In genomic region chr14:101406921-101407320, GRCh38 we compare ENCODE assay signal across 19 cellular contexts.
"Had no signal": no experiment of that assay in that cellular context is flagged by ENCODE, and none has a peak within 500 bp of the region (broad histone marks: within the 10 kb centered on the region; RNA-seq: fewer than 3 reads in every experiment).

No MANE protein-coding gene starts in this region.

- H3K27ac ChIP-seq: coronary artery, foreskin keratinocyte, psoas muscle, thyroid gland had no signal

- H3K9me3 Mint-ChIP-seq: endodermal cell; stimulated activated effector memory CD8-positive, alpha-beta T cell treated with anti-CD3 and anti-CD28 coated beads, Interleukin-12 subunit alpha, Interleukin-12 subunit beta, amount 100 ng/mL, for 72 hours had no signal

- H3K27me3 ChIP-seq: foreskin keratinocyte, ovary, right lobe of liver, thyroid gland had no signal

- H3K27ac Mint-ChIP-seq: endodermal cell; naive thymus-derived CD4-positive, alpha-beta T cell; stimulated activated effector memory CD8-positive, alpha-beta T cell treated with anti-CD3 and anti-CD28 coated beads, Interleukin-12 subunit alpha, Interleukin-12 subunit beta, amount 100 ng/mL, for 72 hours had no signal

- H3K36me3 ChIP-seq: ovary, right lobe of liver, suprapubic skin, thyroid gland had no signal

- H3K4me3 Mint-ChIP-seq: endodermal cell; naive thymus-derived CD4-positive, alpha-beta T cell; stimulated activated effector memory CD8-positive, alpha-beta T cell treated with anti-CD3 and anti-CD28 coated beads, Interleukin-12 subunit alpha, Interleukin-12 subunit beta, amount 100 ng/mL, for 72 hours had no signal

- H3K9me3 ChIP-seq: ovary, psoas muscle, right lobe of liver, suprapubic skin, thyroid gland had no signal

- H3K4me1 ChIP-seq: foreskin keratinocyte, psoas muscle, thyroid gland had no signal

- H3K4me3 ChIP-seq: coronary artery, ovary, psoas muscle, right lobe of liver, suprapubic skin, thyroid gland had no signal

- DNase-seq: effector CD4-positive, alpha-beta T cell; endodermal cell; erythroblast; foreskin keratinocyte; left colon; left ventricle myocardium superior; mesendoderm; naive thymus-derived CD4-positive, alpha-beta T cell; ovary; psoas muscle; retina; right lobe of liver; stimulated activated CD4-positive, alpha-beta T cell treated with anti-CD3 and anti-CD28 coated beads, Interleukin-4, amount 100 ng/mL, for 1 hour; stimulated activated CD8-positive, alpha-beta memory T cell treated with anti-CD3 and anti-CD28 coated beads, Interleukin-4, amount 100 ng/mL, for 48 hours; stimulated activated naive CD8-positive, alpha-beta T cell treated with anti-CD3 and anti-CD28 coated beads, Interleukin-15, Interleukin-2, amounts not matched to agents 100 U/mL and 50 U/mL, for 24 hours; thyroid gland had no signal

- H3K4me1 Mint-ChIP-seq: stimulated activated effector memory CD8-positive, alpha-beta T cell treated with anti-CD3 and anti-CD28 coated beads, Interleukin-12 subunit alpha, Interleukin-12 subunit beta, amount 100 ng/mL, for 72 hours had no signal

- H3K36me3 Mint-ChIP-seq: naive thymus-derived CD4-positive, alpha-beta T cell; stimulated activated effector memory CD8-positive, alpha-beta T cell treated with anti-CD3 and anti-CD28 coated beads, Interleukin-12 subunit alpha, Interleukin-12 subunit beta, amount 100 ng/mL, for 72 hours had no signal

- ATAC-seq: foreskin keratinocyte; left colon; left ventricle myocardium superior; naive thymus-derived CD4-positive, alpha-beta T cell; psoas muscle; stimulated activated effector memory CD8-positive, alpha-beta T cell treated with anti-CD3 and anti-CD28 coated beads, Interleukin-12 subunit alpha, Interleukin-12 subunit beta, amount 100 ng/mL, for 72 hours; stimulated activated naive CD8-positive, alpha-beta T cell treated with anti-CD3 and anti-CD28 coated beads, Interleukin-15, Interleukin-2, amounts not matched to agents 100 U/mL and 50 U/mL, for 24 hours had no signal
